In the genomic region with DNA sequence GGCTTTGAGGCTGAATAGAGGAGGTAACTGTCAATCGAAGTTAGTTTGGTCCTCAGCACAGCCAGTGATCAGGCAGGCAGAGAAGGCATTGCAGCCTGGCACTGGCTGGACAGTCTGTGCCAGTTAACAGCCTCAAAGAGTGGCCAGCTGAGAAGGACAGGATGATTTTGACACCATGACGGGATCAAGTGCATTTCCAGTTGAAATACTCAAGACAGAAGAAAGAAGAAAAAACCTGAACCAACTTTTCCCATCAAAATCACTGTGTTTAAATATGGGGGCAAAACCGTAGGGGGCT, we compare ENCODE assay signal across 13 cellular contexts.
DNase-seq lines count a peak whose midpoint lies in the region; ATAC-seq, FAIRE-seq and TF ChIP-seq lines count a peak whose summit lies in the region.
"Had no signal": no experiment of that assay in that cellular context is flagged by ENCODE, and none has a peak within 500 bp of the region (broad histone marks: within the 10 kb centered on the region; RNA-seq: fewer than 3 reads in every experiment).

No MANE protein-coding gene starts in this region.

- no peak overlapping the region for H3K4me2 ChIP-seq in OCI-LY7 (ENCODE audit: low read length)
- H3K4me2 ChIP-seq: KMS-11 had no signal

- no peaks in the 10 kb centered on the region for H3K79me2 ChIP-seq in OCI-LY7 (ENCODE audit: insufficient read depth, low read depth, low read length)

- H3K27ac ChIP-seq in Panc1 (ENCODE audit: low read length) (0 out of 2 replicates have a peak overlapping the region, but pooled peaks have one; percentile 12), heart right ventricle (peak overlapping the region in 8 of 10 donors; percentile 26 to 92 (median 88)), spleen (peak overlapping the region in 5 of 8 donors; percentile 76 to 82 (median 78)), OCI-LY7 (ENCODE audit: low read depth, low read length, poor library complexity, severe bottlenecking) (no peak overlapping the region), upper lobe of right lung (no peak overlapping the region)
- H3K27ac ChIP-seq: KMS-11 had no signal

- no peaks in the 10 kb centered on the region for H4K20me1 ChIP-seq in OCI-LY7 (ENCODE audit: insufficient read depth, low read length)

- H3K36me3 ChIP-seq in Panc1 (ENCODE audit: control insufficient read depth, insufficient read depth, low read length) (no peaks in the 10 kb centered on the region), heart right ventricle (no peaks in the 10 kb centered on the region), spleen (no peaks in the 10 kb centered on the region), OCI-LY7 (ENCODE audit: insufficient read depth, low read length) (no peaks in the 10 kb centered on the region), upper lobe of right lung (no peaks in the 10 kb centered on the region)
- H3K36me3 ChIP-seq: BE2C had no signal

- FAIRE-seq in urothelium cell line (lab: Jason Lieb, UNC), result no peak
- FAIRE-seq: HTR-8/SVneo had no signal

- TF ChIP-seq CTCF in Panc1 (IDR thresholded peaks at IDR 0.05) (no peak), heart right ventricle (IDR thresholded peaks at IDR 0.05) (no peak), spleen (IDR thresholded peaks at IDR 0.05 in 8 of 11, conservative IDR thresholded peaks at IDR 0.05 in 3 of 11) (no peak), OCI-LY7 (conservative IDR thresholded peaks at IDR 0.05; ENCODE audit: low read length) (no peak), upper lobe of right lung (IDR thresholded peaks at IDR 0.05) (no peak)

- intact Hi-C loops in Panc1 (cut with micrococcal nuclease; ENCODE audit: unreplicated experiment), result loop anchor here (5.0 kb wide), 1 partner anchor 101 kb away; no protein-coding TSS in a partner anchor
- intact Hi-C loops in heart right ventricle (cut with DNase I), result loop anchor here (1.0 to 5.0 kb wide), 10 partner anchors 91 to 556 kb away; a partner anchor contains a TSS
- intact Hi-C loops in spleen (cut with DNase I; ENCODE audit: low total_unique reads), result loop anchor here (5.0 kb wide), 2 partner anchors 96 to 146 kb away; a partner anchor contains a TSS
- intact Hi-C loops in OCI-LY7 (cut with micrococcal nuclease; ENCODE audit: unreplicated experiment), result loop anchor here (5.0 kb wide), 1 partner anchor 96 kb away; a partner anchor contains a TSS
- intact Hi-C loops in upper lobe of right lung (cut with DNase I), result no loop called here

- H3K9me3 ChIP-seq in Panc1 (ENCODE audit: control insufficient read depth, insufficient read depth, low read depth, low read length), result peaks cover 3% of the 10 kb centered on the region; the same call in 1 of the 2 replicates
- H3K9me3 ChIP-seq in heart right ventricle, result peaks cover 0 to 10% (median 0%) of the 10 kb centered on the region in 11 donors
- H3K9me3 ChIP-seq in spleen, result peaks cover 0 to 14% (median 4%) of the 10 kb centered on the region in 8 donors
- no peaks in the 10 kb centered on the region for H3K9me3 ChIP-seq in OCI-LY7 (ENCODE audit: low read length)
- no peaks in the 10 kb centered on the region for H3K9me3 ChIP-seq in upper lobe of right lung
- H3K9me3 ChIP-seq: BE2C had no signal

- CTCF ChIA-PET in Panc1 (lab: Charles Lee) (interaction anchor here (0.6 to 0.9 kb wide), 2 partner anchors 26 to 108 kb away, joined by 3 to 9 read pairs; no protein-coding TSS in a partner anchor), OCI-LY7 (lab: Charles Lee; ENCODE audit: unreplicated experiment) (no interaction called here)

- 0 out of 2 replicates have a peak, but pooled peaks have one; percentile 17 for ATAC-seq in Panc1
- ATAC-seq in heart right ventricle, result peak in 7 of 8 donors; percentile 35 to 78 (median 66)
- ATAC-seq in upper lobe of right lung, result no peak

- POLR2A ChIA-PET in Panc1 (lab: Charles Lee), result no interaction called here
- POLR2A ChIA-PET in OCI-LY7 (lab: Charles Lee), result interaction anchor here (0.6 kb wide), 1 partner anchor 22 kb away, joined by 4 read pairs; no protein-coding TSS in a partner anchor

- peaks cover 12% of the 10 kb centered on the region for H3K4me1 ChIP-seq in Panc1 (ENCODE audit: control insufficient read depth, insufficient read depth, low read length)
- peaks cover 2 to 27% (median 14%) of the 10 kb centered on the region in 9 donors for H3K4me1 ChIP-seq in heart right ventricle
- peaks cover 0 to 34% (median 18%) of the 10 kb centered on the region in 6 donors for H3K4me1 ChIP-seq in spleen
- no peaks in the 10 kb centered on the region for H3K4me1 ChIP-seq in OCI-LY7 (ENCODE audit: insufficient read depth, low read length, poor library complexity, severe bottlenecking)
- peaks cover 11% of the 10 kb centered on the region for H3K4me1 ChIP-seq in upper lobe of right lung
- H3K4me1 ChIP-seq: BE2C had no signal

- no peak for TF ChIP-seq POLR2A in spleen (IDR thresholded peaks at IDR 0.05)

- DNase-seq in activated effector memory CD4-positive, alpha-beta T cell treated with anti-CD3 and anti-CD28 coated beads, Interleukin-2, amount 50 U/mL, for 16 hours, result peak; percentile 44
- no peak for DNase-seq in activated effector memory CD4-positive, alpha-beta T cell treated with Interleukin-2 at 50 U/mL for 16 hours
- DNase-seq in Panc1 (ENCODE audit: low read depth, low spot score), result no peak
- DNase-seq in heart right ventricle, result no peak
- no peak for DNase-seq in spleen
- DNase-seq in OCI-LY7 (ENCODE audit: low spot score), result no peak
- DNase-seq in upper lobe of right lung, result no peak
- no peak for DNase-seq in urothelium cell line (ENCODE audit: low spot score)
- DNase-seq: activated B cell treated with CpG ODN at 0.5 μM for 24 hours had no signal

- no peaks in the 10 kb centered on the region for H3K27me3 ChIP-seq in Panc1 (ENCODE audit: control insufficient read depth, insufficient read depth, low read length)
- no peaks in the 10 kb centered on the region for H3K27me3 ChIP-seq in heart right ventricle
- no peaks in the 10 kb centered on the region for H3K27me3 ChIP-seq in spleen (replicated peaks in 1 of 7)
- no peaks in the 10 kb centered on the region for H3K27me3 ChIP-seq in upper lobe of right lung
- H3K27me3 ChIP-seq: BE2C, dorsolateral prefrontal cortex had no signal

- H2AFZ ChIP-seq in OCI-LY7 (ENCODE audit: low read length), result no peak overlapping the region

- in situ Hi-C loops in Panc1 (cut with HindIII; ENCODE audit: low pct_unique_long_range_greater_than_20kb, low sequenced_read_pairs), result no loop called here

- BruUV-seq in Panc1 (replicated peaks; lab: Mats Ljungman, UMichigan) (no TSS peak), OCI-LY7 (replicated peaks; lab: Mats Ljungman, UMichigan) (no TSS peak)

- 47 to 67% methylated on average over 3 of the region's 3 CpGs for WGBS in heart right ventricle, 2 donors
- WGBS in spleen, 5 donors, result 62 to 81% (median 70%) methylated on average over 3 of the region's 3 CpGs

- H3K9me2 ChIP-seq in OCI-LY7 (ENCODE audit: insufficient read depth, low read length), result no peaks in the 10 kb centered on the region

- H3K4me3 ChIP-seq in Panc1 (ENCODE audit: low read depth in 2 of 2, low read length in 2 of 2) (no peak overlapping the region), heart right ventricle (peak overlapping the region in 1 of 10 donors; percentile 50), spleen (no peak overlapping the region), OCI-LY7 (ENCODE audit: low read depth, low read length, poor library complexity, severe bottlenecking) (no peak overlapping the region), upper lobe of right lung (no peak overlapping the region)

Comparison
In these comparisons a context has a peak if more than half of its experiments do, and no peak if none do; other contexts are left out.
1. H3K27ac ChIP-seq: peak in Panc1 (single experiment), heart right ventricle (8 of 10) and spleen (5 of 8); none in OCI-LY7 (single experiment) and upper lobe of right lung (single experiment).